Comparison of ENCODE assay signal across 11 cellular contexts in genomic region chr15:48001393-48002059, GRCh38.
A peak's percentile ranks its signal among the peaks of the same experiment; 100 is the strongest.
DNase-seq lines count a peak whose midpoint lies in the region; ATAC-seq and TF ChIP-seq lines count a peak whose summit lies in the region.
"Had no signal": no experiment of that assay in that cellular context is flagged by ENCODE, and none has a peak within 500 bp of the region (broad histone marks: within the 10 kb centered on the region; RNA-seq: fewer than 3 reads in every experiment).

No MANE protein-coding gene starts in this region.

- no peak for DNase-seq in activated T-helper 2 cell treated with anti-CD3 and anti-CD28 coated beads, Interferon-gamma antibody, Interleukin-2, Interleukin-4, amounts not matched to agents 10 μg/mL and 5 μg/mL and 100 μg/mL, durations not matched to agents 14 hours and 24 hours and 36 hours (ENCODE audit: low spot score)
- no peak for DNase-seq in activated CD4-positive, alpha-beta T cell treated with anti-CD3 and anti-CD28 coated beads for 36 hours
- DNase-seq in GM03348 (ENCODE audit: low spot score) (no peak), upper lobe of left lung (no peak)
- DNase-seq: effector CD4-positive, alpha-beta T cell; pancreas had no signal

- H3K9me3 ChIP-seq in upper lobe of left lung: peaks cover 0 to 4% (median 0%) of the 10 kb centered on the region in 4 donors
- H3K9me3 ChIP-seq: pancreas had no signal

- no peak overlapping the region for H3K27ac Mint-ChIP-seq in activated T-helper 2 cell treated with anti-CD3 and anti-CD28 coated beads, Interferon-gamma antibody, Interleukin-2, Interleukin-4, amounts not matched to agents 10 μg/mL and 5 μg/mL and 100 μg/mL, durations not matched to agents 14 hours and 24 hours and 36 hours
- no peak overlapping the region for H3K27ac Mint-ChIP-seq in activated CD4-positive, alpha-beta T cell treated with anti-CD3 and anti-CD28 coated beads for 36 hours
- H3K27ac Mint-ChIP-seq: activated T-helper 1 cell treated with anti-CD3 and anti-CD28 coated beads, Interleukin-12 subunit alpha, Interleukin-12 subunit beta, Interleukin-2, Interleukin-4 antibody, amounts not matched to agents 30 ng/mL and 10 ng/mL and 1 ng/mL, durations not matched to agents 14 hours and 24 hours and 36 hours had no signal

- H3K4me3 ChIP-seq in upper lobe of left lung: no peak overlapping the region
- H3K4me3 ChIP-seq: pancreas had no signal

- no peaks in the 10 kb centered on the region for H3K36me3 ChIP-seq in upper lobe of left lung
- H3K36me3 ChIP-seq: pancreas had no signal

- TF ChIP-seq EP300 in upper lobe of left lung (IDR thresholded peaks at IDR 0.05): no peak

- CTCF ChIA-PET in activated CD4-positive, alpha-beta T cell treated with anti-CD3 and anti-CD28 coated beads for 36 hours (lab: Charles Lee): no interaction called here

- H3K27ac ChIP-seq in VCaP (peak overlapping the region; percentile 63; the same call in 1 of the 2 replicates), upper lobe of left lung (peak overlapping the region in 1 of 4 donors; percentile 66)
- H3K27ac ChIP-seq: pancreas had no signal

- H3K9me3 Mint-ChIP-seq in activated T-helper 2 cell treated with anti-CD3 and anti-CD28 coated beads, Interferon-gamma antibody, Interleukin-2, Interleukin-4, amounts not matched to agents 10 μg/mL and 5 μg/mL and 100 μg/mL, durations not matched to agents 14 hours and 24 hours and 36 hours: no peaks in the 10 kb centered on the region
- no peaks in the 10 kb centered on the region for H3K9me3 Mint-ChIP-seq in activated CD4-positive, alpha-beta T cell treated with anti-CD3 and anti-CD28 coated beads for 36 hours (ENCODE audit: low read depth)
- H3K9me3 Mint-ChIP-seq: activated T-helper 1 cell treated with anti-CD3 and anti-CD28 coated beads, Interleukin-12 subunit alpha, Interleukin-12 subunit beta, Interleukin-2, Interleukin-4 antibody, amounts not matched to agents 30 ng/mL and 10 ng/mL and 1 ng/mL, durations not matched to agents 14 hours and 24 hours and 36 hours had no signal

- ATAC-seq in GM18858 (IDR thresholded peaks at IDR 0.05; ENCODE audit: unreplicated experiment) (peak; percentile 92), GM21529 (IDR thresholded peaks at IDR 0.05; ENCODE audit: unreplicated experiment) (peak; percentile 97), HG03280 (IDR thresholded peaks at IDR 0.05; ENCODE audit: unreplicated experiment) (peak; percentile 91), upper lobe of left lung (ENCODE audit: low FRiP score in 2 of 2) (no peak)
- ATAC-seq in activated CD4-positive, alpha-beta T cell treated with anti-CD3 and anti-CD28 coated beads for 36 hours: no peak
- ATAC-seq: pancreas had no signal

- peaks cover 0 to 26% (median 6%) of the 10 kb centered on the region in 4 donors for H3K4me1 ChIP-seq in upper lobe of left lung

- no peak overlapping the region for H3K4me3 Mint-ChIP-seq in activated T-helper 2 cell treated with anti-CD3 and anti-CD28 coated beads, Interferon-gamma antibody, Interleukin-2, Interleukin-4, amounts not matched to agents 10 μg/mL and 5 μg/mL and 100 μg/mL, durations not matched to agents 14 hours and 24 hours and 36 hours (ENCODE audit: low read depth)
- H3K4me3 Mint-ChIP-seq in activated CD4-positive, alpha-beta T cell treated with anti-CD3 and anti-CD28 coated beads for 36 hours: no peak overlapping the region
- H3K4me3 Mint-ChIP-seq: activated T-helper 1 cell treated with anti-CD3 and anti-CD28 coated beads, Interleukin-12 subunit alpha, Interleukin-12 subunit beta, Interleukin-2, Interleukin-4 antibody, amounts not matched to agents 30 ng/mL and 10 ng/mL and 1 ng/mL, durations not matched to agents 14 hours and 24 hours and 36 hours had no signal

- H3K4me1 Mint-ChIP-seq in activated T-helper 2 cell treated with anti-CD3 and anti-CD28 coated beads, Interferon-gamma antibody, Interleukin-2, Interleukin-4, amounts not matched to agents 10 μg/mL and 5 μg/mL and 100 μg/mL, durations not matched to agents 14 hours and 24 hours and 36 hours (ENCODE audit: low read depth): no peaks in the 10 kb centered on the region
- no peaks in the 10 kb centered on the region for H3K4me1 Mint-ChIP-seq in activated CD4-positive, alpha-beta T cell treated with anti-CD3 and anti-CD28 coated beads for 36 hours

- 85 to 89% methylated on average over 3 of the region's 3 CpGs for WGBS in upper lobe of left lung, 2 donors

- POLR2A ChIA-PET in activated CD4-positive, alpha-beta T cell treated with anti-CD3 and anti-CD28 coated beads for 36 hours (lab: Charles Lee): no interaction called here

- no peaks in the 10 kb centered on the region for H3K27me3 ChIP-seq in upper lobe of left lung
- H3K27me3 ChIP-seq: pancreas had no signal

- no peak for TF ChIP-seq POLR2A in upper lobe of left lung (IDR thresholded peaks at IDR 0.05)

- no peak for TF ChIP-seq CTCF in VCaP (conservative IDR thresholded peaks at IDR 0.05)
- no peak for TF ChIP-seq CTCF in upper lobe of left lung (IDR thresholded peaks at IDR 0.05)

- H3K27me3 Mint-ChIP-seq in activated T-helper 2 cell treated with anti-CD3 and anti-CD28 coated beads, Interferon-gamma antibody, Interleukin-2, Interleukin-4, amounts not matched to agents 10 μg/mL and 5 μg/mL and 100 μg/mL, durations not matched to agents 14 hours and 24 hours and 36 hours (ENCODE audit: low read depth): no peaks in the 10 kb centered on the region
- H3K27me3 Mint-ChIP-seq in activated CD4-positive, alpha-beta T cell treated with anti-CD3 and anti-CD28 coated beads for 36 hours: peaks cover 5% of the 10 kb centered on the region

- intact Hi-C loops in activated T-helper 2 cell treated with anti-CD3 and anti-CD28 coated beads, Interferon-gamma antibody, Interleukin-2, Interleukin-4, amounts not matched to agents 10 μg/mL and 5 μg/mL and 100 μg/mL, durations not matched to agents 14 hours and 24 hours and 36 hours (cut with micrococcal nuclease): no loop called here
- intact Hi-C loops in activated CD4-positive, alpha-beta T cell treated with anti-CD3 and anti-CD28 coated beads for 36 hours (cut with DNase I, micrococcal nuclease): no loop called here

- H3K36me3 Mint-ChIP-seq in activated T-helper 2 cell treated with anti-CD3 and anti-CD28 coated beads, Interferon-gamma antibody, Interleukin-2, Interleukin-4, amounts not matched to agents 10 μg/mL and 5 μg/mL and 100 μg/mL, durations not matched to agents 14 hours and 24 hours and 36 hours (ENCODE audit: low read depth): no peaks in the 10 kb centered on the region
- no peaks in the 10 kb centered on the region for H3K36me3 Mint-ChIP-seq in activated CD4-positive, alpha-beta T cell treated with anti-CD3 and anti-CD28 coated beads for 36 hours (ENCODE audit: low read depth)

Comparison
In these comparisons a context has a peak if more than half of its experiments do, and no peak if none do; other contexts are left out.
1. ATAC-seq: peak in GM18858 (single experiment), GM21529 (single experiment) and HG03280 (single experiment); none in activated CD4-positive, alpha-beta T cell treated with anti-CD3 and anti-CD28 coated beads for 36 hours (single experiment) and upper lobe of left lung (0 of 2).